ENCODE assay signal across 22 cellular contexts in genomic region chr9:95265960-95266359, GRCh38. TPM values are rescaled to one million over a fixed set of nuclear protein-coding genes. Genes with fewer than 3 reads are reported as not detected.
DNase-seq lines count a peak whose midpoint lies in the region; ATAC-seq and TF ChIP-seq lines count a peak whose summit lies in the region.
"Had no signal": no experiment of that assay in that cellular context is flagged by ENCODE, and none has a peak within 500 bp of the region (broad histone marks: within the 10 kb centered on the region; RNA-seq: fewer than 3 reads in every experiment).

No MANE protein-coding gene starts in this region.

- H3K4me3 Mint-ChIP-seq in activated CD4-positive, alpha-beta T cell treated with anti-CD3 and anti-CD28 coated beads, Interleukin-2, amount 10 ng/mL, durations not matched to agents 24 days and 14 days = no peak overlapping the region
- no peak overlapping the region for H3K4me3 Mint-ChIP-seq in activated T-helper 17 cell treated with anti-CD3 and anti-CD28 coated beads, Interleukin-2, amount 50 U/mL, for 72 hours
- no peak overlapping the region for H3K4me3 Mint-ChIP-seq in Caco-2 (ENCODE audit: unreplicated experiment)
- H3K4me3 Mint-ChIP-seq: CD4-positive, alpha-beta memory T cell had no signal

- H4K20me1 ChIP-seq in DOHH2 (ENCODE audit: control insufficient read depth, insufficient read depth, low read depth, low read length) (peaks cover 12% of the 10 kb centered on the region; the same call in 1 of the 2 replicates), Karpas-422 (ENCODE audit: insufficient read depth, low read depth, low read length) (peaks cover 53% of the 10 kb centered on the region)

- H3F3A ChIP-seq in DOHH2 (ENCODE audit: control insufficient read depth, insufficient read depth) = no peaks in the 10 kb centered on the region

- peaks cover 50% of the 10 kb centered on the region for H3K4me1 ChIP-seq in DOHH2 (ENCODE audit: control insufficient read depth, low read length)
- peaks cover 15% of the 10 kb centered on the region for H3K4me1 ChIP-seq in mucosa of descending colon (ENCODE audit: low read depth)
- H3K4me1 ChIP-seq in Karpas-422 (ENCODE audit: low read length) = peaks cover 18% of the 10 kb centered on the region
- H3K4me1 ChIP-seq in Caco-2 = peaks cover 35% of the 10 kb centered on the region

- H3K9me3 Mint-ChIP-seq in activated CD4-positive, alpha-beta T cell treated with anti-CD3 and anti-CD28 coated beads, Interleukin-2, amount 10 ng/mL, durations not matched to agents 24 days and 14 days = no peaks in the 10 kb centered on the region
- no peaks in the 10 kb centered on the region for H3K9me3 Mint-ChIP-seq in activated T-helper 17 cell treated with anti-CD3 and anti-CD28 coated beads, Interleukin-2, amount 50 U/mL, for 72 hours
- H3K9me3 Mint-ChIP-seq in Caco-2 (ENCODE audit: unreplicated experiment) = peaks cover 2% of the 10 kb centered on the region
- H3K9me3 Mint-ChIP-seq: CD4-positive, alpha-beta memory T cell had no signal

- peaks cover 2% of the 10 kb centered on the region for H3K27me3 Mint-ChIP-seq in activated CD4-positive, alpha-beta T cell treated with anti-CD3 and anti-CD28 coated beads, Interleukin-2, amount 10 ng/mL, durations not matched to agents 24 days and 14 days
- no peaks in the 10 kb centered on the region for H3K27me3 Mint-ChIP-seq in activated T-helper 17 cell treated with anti-CD3 and anti-CD28 coated beads, Interleukin-2, amount 50 U/mL, for 72 hours
- no peaks in the 10 kb centered on the region for H3K27me3 Mint-ChIP-seq in Caco-2 (ENCODE audit: insufficient read depth, unreplicated experiment)
- H3K27me3 Mint-ChIP-seq: CD4-positive, alpha-beta memory T cell had no signal

- H3K79me2 ChIP-seq in DOHH2 (ENCODE audit: control insufficient read depth, low read length) (peaks cover 64% of the 10 kb centered on the region), Karpas-422 (ENCODE audit: low read length) (no peaks in the 10 kb centered on the region)

- H3K4me3 ChIP-seq in DOHH2 (ENCODE audit: low read length) (no peak overlapping the region), mucosa of descending colon (no peak overlapping the region), Karpas-422 (ENCODE audit: low read length) (no peak overlapping the region), Caco-2 (ENCODE audit: low read depth, low read length) (no peak overlapping the region)
- H3K4me3 ChIP-seq: MG63 had no signal

- ATAC-seq in activated T-helper 17 cell treated with anti-CD3 and anti-CD28 coated beads, Interleukin-2, amount 50 U/mL, for 72 hours (replicated peaks) = no peak
- peak; percentile 26 for ATAC-seq in mucosa of descending colon

- H3K27me3 ChIP-seq in DOHH2 (ENCODE audit: control insufficient read depth, low read length) (no peaks in the 10 kb centered on the region), Karpas-422 (ENCODE audit: low read length) (0 out of 2 replicates have a peak, but pooled peaks cover 4% of the 10 kb centered on the region), Caco-2 (replicated peaks; ENCODE audit: control insufficient read depth, insufficient read depth, low read length) (no peaks in the 10 kb centered on the region)
- H3K27me3 ChIP-seq: BE2C, MG63 had no signal

- H2AFZ ChIP-seq in Karpas-422 (ENCODE audit: low read length) = no peak overlapping the region

- POLR2A ChIA-PET in Caco-2 (lab: Charles Lee) = interaction anchor here (0.6 kb wide), 1 partner anchor 202 kb away, joined by 3 read pairs; no protein-coding TSS in a partner anchor

- intact Hi-C loops in activated CD4-positive, alpha-beta T cell treated with anti-CD3 and anti-CD28 coated beads, Interleukin-2, amount 10 ng/mL, durations not matched to agents 24 days and 14 days (cut with micrococcal nuclease) = loop anchor here (10.0 kb wide), 1 partner anchor 131 kb away; no protein-coding TSS in a partner anchor
- intact Hi-C loops in mucosa of descending colon (cut with DNase I, micrococcal nuclease) = no loop called here
- intact Hi-C loops in Caco-2 (cut with micrococcal nuclease; ENCODE audit: unreplicated experiment) = loop anchor here (2.0 to 5.0 kb wide), 2 partner anchors 51 to 161 kb away; partner anchors contain the start of gene FANCC

- CTCF ChIA-PET in Caco-2 (lab: Charles Lee) = no interaction called here

- H3K36me3 Mint-ChIP-seq in activated CD4-positive, alpha-beta T cell treated with anti-CD3 and anti-CD28 coated beads, Interleukin-2, amount 10 ng/mL, durations not matched to agents 24 days and 14 days (ENCODE audit: low read depth) = no peaks in the 10 kb centered on the region
- H3K36me3 Mint-ChIP-seq in activated T-helper 17 cell treated with anti-CD3 and anti-CD28 coated beads, Interleukin-2, amount 50 U/mL, for 72 hours (ENCODE audit: low read depth) = no peaks in the 10 kb centered on the region
- H3K36me3 Mint-ChIP-seq in Caco-2 (ENCODE audit: insufficient read depth, unreplicated experiment) = no peaks in the 10 kb centered on the region
- H3K36me3 Mint-ChIP-seq: CD4-positive, alpha-beta memory T cell had no signal

- H3K4me1 Mint-ChIP-seq in activated CD4-positive, alpha-beta T cell treated with anti-CD3 and anti-CD28 coated beads, Interleukin-2, amount 10 ng/mL, durations not matched to agents 24 days and 14 days = peaks cover 35% of the 10 kb centered on the region
- H3K4me1 Mint-ChIP-seq in activated T-helper 17 cell treated with anti-CD3 and anti-CD28 coated beads, Interleukin-2, amount 50 U/mL, for 72 hours = peaks cover 16% of the 10 kb centered on the region
- H3K4me1 Mint-ChIP-seq in Caco-2 (ENCODE audit: low read depth, unreplicated experiment) = peaks cover 27% of the 10 kb centered on the region

- H3K9me2 ChIP-seq in DOHH2 (replicated peaks; ENCODE audit: control insufficient read depth, low read length) (no peaks in the 10 kb centered on the region), Karpas-422 (replicated peaks; ENCODE audit: insufficient read depth, low read length) (no peaks in the 10 kb centered on the region)
- H3K9me2 ChIP-seq: SK-N-SH had no signal

- H3K36me3 ChIP-seq in DOHH2 (ENCODE audit: control insufficient read depth, low read length) (no peaks in the 10 kb centered on the region), mucosa of descending colon (ENCODE audit: low read depth) (no peaks in the 10 kb centered on the region), Karpas-422 (ENCODE audit: insufficient read depth, low read length) (no peaks in the 10 kb centered on the region), Caco-2 (ENCODE audit: control insufficient read depth, insufficient read depth, low read length) (no peaks in the 10 kb centered on the region)
- H3K36me3 ChIP-seq: BE2C, MG63 had no signal

- TF ChIP-seq CTCF in DOHH2 (IDR thresholded peaks at IDR 0.05; ENCODE audit: low read depth, low read length, poor library complexity, severe bottlenecking) (no peak), mucosa of descending colon (IDR thresholded peaks at IDR 0.05) (no peak), Caco-2 (IDR thresholded peaks at IDR 0.05; ENCODE audit: insufficient read depth in 1 of 2, low read depth in 1 of 2, low read length in 1 of 2, severe bottlenecking in 1 of 2, unreplicated experiment in 1 of 2) (no peak)

- H3K9ac ChIP-seq in Karpas-422 (ENCODE audit: low read length) = no peak overlapping the region
- H3K9ac ChIP-seq: SK-N-SH had no signal

- peak overlapping the region; percentile 68 for H3K4me2 ChIP-seq in DOHH2 (ENCODE audit: low read length)
- no peak overlapping the region for H3K4me2 ChIP-seq in Karpas-422 (ENCODE audit: low read depth, low read length, poor library complexity, severe bottlenecking)
- H3K4me2 ChIP-seq: SK-N-SH had no signal

- DNase-seq in activated CD4-positive, alpha-beta T cell treated with anti-CD3 and anti-CD28 coated beads, Interleukin-2, amount 10 ng/mL, durations not matched to agents 24 days and 14 days = no peak
- DNase-seq in activated CD4-positive, alpha-beta T cell treated with anti-CD3 and anti-CD28 coated beads for 4 hours = no peak
- DNase-seq in mucosa of descending colon (no peak), Karpas-422 (no peak), NCI-H128 (lab: John Stamatoyannopoulos, UW; ENCODE audit: unreplicated experiment) (no peak), Caco-2 (no peak)
- DNase-seq: BE2C; CD4-positive, alpha-beta memory T cell; DMS53; Kasumi-1; MG63; NCI-H1048; NCI-H146; NCI-H2029 treated with DMSO at 0.1 percent for 48 hours; NCI-H2171; NCI-H446; NK-92 treated with Interleukin-12 subunit alpha and Interleukin-12 subunit beta, amount 100 ng/mL, for 24 hours; OCI-M1; SHP77; SK-N-SH had no signal

- BruUV-seq in Caco-2 (replicated peaks; lab: Mats Ljungman, UMichigan) = no TSS peak

- no peaks in the 10 kb centered on the region for H3K9me3 ChIP-seq in DOHH2 (ENCODE audit: control insufficient read depth, insufficient read depth, low read length)
- no peaks in the 10 kb centered on the region for H3K9me3 ChIP-seq in mucosa of descending colon
- H3K9me3 ChIP-seq in Karpas-422 (ENCODE audit: low read length) = no peaks in the 10 kb centered on the region
- H3K9me3 ChIP-seq in Caco-2 = no peaks in the 10 kb centered on the region
- H3K9me3 ChIP-seq: BE2C, MG63, SK-N-SH had no signal

- H3K27ac ChIP-seq in DOHH2 (ENCODE audit: low read depth, low read length) (no peak overlapping the region), Karpas-422 (ENCODE audit: low read length) (no peak overlapping the region)

- peak overlapping the region; percentile 20 for H3K27ac Mint-ChIP-seq in activated CD4-positive, alpha-beta T cell treated with anti-CD3 and anti-CD28 coated beads, Interleukin-2, amount 10 ng/mL, durations not matched to agents 24 days and 14 days
- peak overlapping the region; percentile 39 for H3K27ac Mint-ChIP-seq in activated T-helper 17 cell treated with anti-CD3 and anti-CD28 coated beads, Interleukin-2, amount 50 U/mL, for 72 hours
- no peak overlapping the region for H3K27ac Mint-ChIP-seq in Caco-2 (ENCODE audit: unreplicated experiment)

RNA-seq across cellular contexts. Expression of gene FANCC, which starts 51.5 kb away (rescaled TPM):
- 16.7 and 18.0 TPM in 2 replicates for total RNA-seq in activated CD4-positive, alpha-beta T cell treated with anti-CD3 and anti-CD28 coated beads, Interleukin-2, amount 10 ng/mL, durations not matched to agents 24 days and 14 days
- total RNA-seq in activated T-helper 17 cell treated with anti-CD3 and anti-CD28 coated beads, Interleukin-2, amount 50 U/mL, for 72 hours = 10 to 100 TPM in 1 of 2 donors, 1 to 10 TPM in 1; 8.8 to 13.8 TPM
- total RNA-seq in mucosa of descending colon (10 to 100 TPM; 10.7 to 18.0 (median 14.2) TPM), Caco-2 (2022) (24.3 and 29.2 TPM in 2 replicates)
- 3.1 and 14.0 TPM in 2 replicates for total RNA-seq in Karpas-422 (2014; rRNA removed; shearing (Covaris generic); ENCODE audit: low replicate concordance)

Comparison
In these comparisons a context has a peak if more than half of its experiments do, and no peak if none do; other contexts are left out.
1. intact Hi-C loops: an anchor here in activated CD4-positive, alpha-beta T cell treated with anti-CD3 and anti-CD28 coated beads, Interleukin-2, amount 10 ng/mL, durations not matched to agents 24 days and 14 days (10.0 kb wide) and Caco-2 (2.0 to 5.0 kb wide); none called in mucosa of descending colon.